ENCODE assay signal across 21 cellular contexts in the genomic region with DNA sequence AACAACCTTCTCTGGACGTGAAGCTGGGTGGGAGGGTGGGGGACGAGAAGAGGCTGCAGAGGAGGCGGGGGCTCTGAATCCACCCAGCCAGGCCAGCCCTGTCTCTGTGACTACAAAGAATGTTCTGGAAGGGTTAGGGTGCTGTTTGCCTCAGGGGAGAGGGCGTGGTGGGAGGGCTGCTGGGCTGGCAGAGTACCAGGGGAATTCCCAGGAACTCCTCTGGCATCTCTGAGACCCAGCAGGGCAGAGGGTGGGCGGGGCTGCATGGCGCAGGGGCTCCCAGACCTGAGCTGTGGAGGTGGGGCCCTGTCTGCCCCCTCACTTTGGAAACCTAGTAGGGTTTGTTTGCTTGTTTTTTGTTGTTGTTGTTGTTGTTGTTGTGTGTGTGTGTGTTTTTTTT. TPM values are rescaled to one million over a fixed set of nuclear protein-coding genes. Genes with fewer than 3 reads are reported as not detected.
"Had no signal": no experiment of that assay in that cellular context is flagged by ENCODE, and none has a peak within 500 bp of the region (broad histone marks: within the 10 kb centered on the region; RNA-seq: fewer than 3 reads in every experiment).

No MANE protein-coding gene starts in this region.

- H3K9me3 ChIP-seq: esophagus squamous epithelium, neutrophil, spleen, tibial artery, upper lobe of left lung, uterus had no signal

- H3K4me1 ChIP-seq: spleen, upper lobe of left lung, uterus had no signal

- DNase-seq: cortex of kidney; effector memory CD4-positive, alpha-beta T cell; esophagus squamous epithelium; foreskin fibroblast; immature natural killer cell; mesendoderm; naive B cell; nephron progenitor cell; posterior cingulate gyrus; right cardiac atrium; stimulated activated CD4-positive, alpha-beta T cell treated with anti-CD3 and anti-CD28 coated beads, Interleukin-15, amount 100 ng/mL, for 24 hours; stimulated activated CD4-positive, alpha-beta T cell treated with anti-CD3 and anti-CD28 coated beads, Interleukin-1b, Interleukin-23, amount 100 ng/mL, for 48 hours; stimulated activated CD4-positive, alpha-beta T cell treated with anti-CD3 and anti-CD28 coated beads, Interleukin-4, amount 100 ng/mL, for 24 hours; tibial artery; upper lobe of left lung; uterus had no signal

- ATAC-seq: right cardiac atrium; stimulated activated memory B cell treated with anti-CD40 and anti-IgM and Interleukin-4, amounts not matched to agents 10 μg/mL and 1 μg/mL and 100 μg/mL, for 72 hours had no signal

- H3K27me3 ChIP-seq: esophagus squamous epithelium, upper lobe of left lung, uterus had no signal

- H3K36me3 ChIP-seq: esophagus squamous epithelium, neutrophil, spleen, tibial artery, upper lobe of left lung, uterus had no signal

- H3K27ac ChIP-seq: esophagus squamous epithelium, neutrophil, spleen, tibial artery, upper lobe of left lung, uterus had no signal

- H3K4me3 ChIP-seq: esophagus squamous epithelium, spleen, tibial artery, upper lobe of left lung, uterus had no signal

RNA-seq across cellular contexts. Expression of a gene that starts 45.5 kb away (rescaled TPM):
- total RNA-seq: liver, osteocyte had no signal
- polyA plus RNA-seq: immature natural killer cell had no signal
